In genomic region chr11:66480116-66480938, GRCh38 we compare ENCODE assay signal across 1 cellular context.
TF ChIP-seq lines count a peak whose summit lies in the region.

A gene with protein sequence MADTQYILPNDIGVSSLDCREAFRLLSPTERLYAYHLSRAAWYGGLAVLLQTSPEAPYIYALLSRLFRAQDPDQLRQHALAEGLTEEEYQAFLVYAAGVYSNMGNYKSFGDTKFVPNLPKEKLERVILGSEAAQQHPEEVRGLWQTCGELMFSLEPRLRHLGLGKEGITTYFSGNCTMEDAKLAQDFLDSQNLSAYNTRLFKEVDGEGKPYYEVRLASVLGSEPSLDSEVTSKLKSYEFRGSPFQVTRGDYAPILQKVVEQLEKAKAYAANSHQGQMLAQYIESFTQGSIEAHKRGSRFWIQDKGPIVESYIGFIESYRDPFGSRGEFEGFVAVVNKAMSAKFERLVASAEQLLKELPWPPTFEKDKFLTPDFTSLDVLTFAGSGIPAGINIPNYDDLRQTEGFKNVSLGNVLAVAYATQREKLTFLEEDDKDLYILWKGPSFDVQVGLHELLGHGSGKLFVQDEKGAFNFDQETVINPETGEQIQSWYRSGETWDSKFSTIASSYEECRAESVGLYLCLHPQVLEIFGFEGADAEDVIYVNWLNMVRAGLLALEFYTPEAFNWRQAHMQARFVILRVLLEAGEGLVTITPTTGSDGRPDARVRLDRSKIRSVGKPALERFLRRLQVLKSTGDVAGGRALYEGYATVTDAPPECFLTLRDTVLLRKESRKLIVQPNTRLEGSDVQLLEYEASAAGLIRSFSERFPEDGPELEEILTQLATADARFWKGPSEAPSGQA (plus strand): TSS chr11:66480434. CDS start chr11:66482201, 1,767 bp downstream.

TF ChIP-seq in HEK293, 187 proteins besides CTCF, POLR2A, EP300 and RAD21 (continued from another document and continues in another):
- TF ChIP-seq ZNF76 (tag by site-specific recombination; IDR thresholded peaks at IDR 0.05; ENCODE audit: borderline replicate concordance, low read depth) (peak; percentile 55; the same call in 1 of the 2 replicates), ZNF791 (tag by site-specific recombination; IDR thresholded peaks at IDR 0.05) (no peak), ZNF280D (tag by site-specific recombination; IDR thresholded peaks at IDR 0.05) (no peak), ZNF202 (tag by site-specific recombination; IDR thresholded peaks at IDR 0.05; ENCODE audit: borderline replicate concordance) (no peak), ZNF513 (tag by site-specific recombination; IDR thresholded peaks at IDR 0.05) (no peak), ZNF362 (tag by site-specific recombination; IDR thresholded peaks at IDR 0.05) (no peak), ZNF155 (tag by site-specific recombination; IDR thresholded peaks at IDR 0.05) (no peak), HIC1 (tag by site-specific recombination; IDR thresholded peaks at IDR 0.05) (peak; percentile 88; the same call in 1 of the 2 replicates), ZSCAN18 (tag by site-specific recombination; IDR thresholded peaks at IDR 0.05) (no peak), SETDB1 (IDR thresholded peaks at IDR 0.05; ENCODE audit: insufficient read length, low read length) (no peak), ZNF596 (tag by site-specific recombination; IDR thresholded peaks at IDR 0.05) (no peak), ZBTB21 (tag by site-specific recombination; IDR thresholded peaks at IDR 0.05) (no peak), ZNF670 (tag by site-specific recombination; IDR thresholded peaks at IDR 0.05; ENCODE audit: low read depth) (no peak), ZNF629 (tag by site-specific recombination; IDR thresholded peaks at IDR 0.05) (peak; percentile 51; the same call in 1 of the 2 replicates), HOXD13 (CRISPR knock-in tag; IDR thresholded peaks at IDR 0.05; ENCODE audit: borderline replicate concordance) (no peak), ZNF23 (tag by site-specific recombination; IDR thresholded peaks at IDR 0.05; ENCODE audit: borderline replicate concordance) (no peak), ZNF10 (tag by site-specific recombination; IDR thresholded peaks at IDR 0.05) (no peak), OSR2 (tag by site-specific recombination; IDR thresholded peaks at IDR 0.05) (no peak), ZNF184 (tag by site-specific recombination; IDR thresholded peaks at IDR 0.05) (no peak), KLF16 (tag by site-specific recombination; IDR thresholded peaks at IDR 0.05) (peak; percentile 58), ZNF837 (tag by site-specific recombination; IDR thresholded peaks at IDR 0.05) (no peak), SALL2 (tag by site-specific recombination; IDR thresholded peaks at IDR 0.05; ENCODE audit: borderline replicate concordance) (no peak), RBAK (tag by site-specific recombination; IDR thresholded peaks at IDR 0.05) (no peak), REPIN1 (tag by site-specific recombination; IDR thresholded peaks at IDR 0.05; ENCODE audit: low read depth) (no peak), ZNF214 (tag by site-specific recombination; IDR thresholded peaks at IDR 0.05; ENCODE audit: borderline replicate concordance) (no peak), ZFHX2 (tag by site-specific recombination; conservative IDR thresholded peaks at IDR 0.05) (0 out of 2 replicates have a peak, but pooled peaks have one; percentile 19), ZSCAN16 (tag by site-specific recombination; IDR thresholded peaks at IDR 0.05) (0 out of 2 replicates have a peak, but pooled peaks have one; percentile 48), ZNF114 (tag by site-specific recombination; IDR thresholded peaks at IDR 0.05) (no peak), KLF7 (tag by site-specific recombination; IDR thresholded peaks at IDR 0.05; ENCODE audit: borderline replicate concordance) (peak; percentile 44; the same call in 1 of the 2 replicates), ZNF48 (tag by site-specific recombination; IDR thresholded peaks at IDR 0.05) (no peak), ZNF146 (tag by site-specific recombination; IDR thresholded peaks at IDR 0.05) (no peak), GLIS1 (tag by site-specific recombination; IDR thresholded peaks at IDR 0.05) (peak; percentile 59; the same call in 1 of the 2 replicates), ZNF654 (tag by site-specific recombination; IDR thresholded peaks at IDR 0.05; ENCODE audit: low read depth) (no peak)
- TF ChIP-seq, protein P1, sequence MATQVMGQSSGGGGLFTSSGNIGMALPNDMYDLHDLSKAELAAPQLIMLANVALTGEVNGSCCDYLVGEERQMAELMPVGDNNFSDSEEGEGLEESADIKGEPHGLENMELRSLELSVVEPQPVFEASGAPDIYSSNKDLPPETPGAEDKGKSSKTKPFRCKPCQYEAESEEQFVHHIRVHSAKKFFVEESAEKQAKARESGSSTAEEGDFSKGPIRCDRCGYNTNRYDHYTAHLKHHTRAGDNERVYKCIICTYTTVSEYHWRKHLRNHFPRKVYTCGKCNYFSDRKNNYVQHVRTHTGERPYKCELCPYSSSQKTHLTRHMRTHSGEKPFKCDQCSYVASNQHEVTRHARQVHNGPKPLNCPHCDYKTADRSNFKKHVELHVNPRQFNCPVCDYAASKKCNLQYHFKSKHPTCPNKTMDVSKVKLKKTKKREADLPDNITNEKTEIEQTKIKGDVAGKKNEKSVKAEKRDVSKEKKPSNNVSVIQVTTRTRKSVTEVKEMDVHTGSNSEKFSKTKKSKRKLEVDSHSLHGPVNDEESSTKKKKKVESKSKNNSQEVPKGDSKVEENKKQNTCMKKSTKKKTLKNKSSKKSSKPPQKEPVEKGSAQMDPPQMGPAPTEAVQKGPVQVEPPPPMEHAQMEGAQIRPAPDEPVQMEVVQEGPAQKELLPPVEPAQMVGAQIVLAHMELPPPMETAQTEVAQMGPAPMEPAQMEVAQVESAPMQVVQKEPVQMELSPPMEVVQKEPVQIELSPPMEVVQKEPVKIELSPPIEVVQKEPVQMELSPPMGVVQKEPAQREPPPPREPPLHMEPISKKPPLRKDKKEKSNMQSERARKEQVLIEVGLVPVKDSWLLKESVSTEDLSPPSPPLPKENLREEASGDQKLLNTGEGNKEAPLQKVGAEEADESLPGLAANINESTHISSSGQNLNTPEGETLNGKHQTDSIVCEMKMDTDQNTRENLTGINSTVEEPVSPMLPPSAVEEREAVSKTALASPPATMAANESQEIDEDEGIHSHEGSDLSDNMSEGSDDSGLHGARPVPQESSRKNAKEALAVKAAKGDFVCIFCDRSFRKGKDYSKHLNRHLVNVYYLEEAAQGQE (tag by site-specific recombination; IDR thresholded peaks at IDR 0.05) = no peak
- TF ChIP-seq, protein P2, sequence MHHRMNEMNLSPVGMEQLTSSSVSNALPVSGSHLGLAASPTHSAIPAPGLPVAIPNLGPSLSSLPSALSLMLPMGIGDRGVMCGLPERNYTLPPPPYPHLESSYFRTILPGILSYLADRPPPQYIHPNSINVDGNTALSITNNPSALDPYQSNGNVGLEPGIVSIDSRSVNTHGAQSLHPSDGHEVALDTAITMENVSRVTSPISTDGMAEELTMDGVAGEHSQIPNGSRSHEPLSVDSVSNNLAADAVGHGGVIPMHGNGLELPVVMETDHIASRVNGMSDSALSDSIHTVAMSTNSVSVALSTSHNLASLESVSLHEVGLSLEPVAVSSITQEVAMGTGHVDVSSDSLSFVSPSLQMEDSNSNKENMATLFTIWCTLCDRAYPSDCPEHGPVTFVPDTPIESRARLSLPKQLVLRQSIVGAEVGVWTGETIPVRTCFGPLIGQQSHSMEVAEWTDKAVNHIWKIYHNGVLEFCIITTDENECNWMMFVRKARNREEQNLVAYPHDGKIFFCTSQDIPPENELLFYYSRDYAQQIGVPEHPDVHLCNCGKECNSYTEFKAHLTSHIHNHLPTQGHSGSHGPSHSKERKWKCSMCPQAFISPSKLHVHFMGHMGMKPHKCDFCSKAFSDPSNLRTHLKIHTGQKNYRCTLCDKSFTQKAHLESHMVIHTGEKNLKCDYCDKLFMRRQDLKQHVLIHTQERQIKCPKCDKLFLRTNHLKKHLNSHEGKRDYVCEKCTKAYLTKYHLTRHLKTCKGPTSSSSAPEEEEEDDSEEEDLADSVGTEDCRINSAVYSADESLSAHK (tag by site-specific recombination; IDR thresholded peaks at IDR 0.05) = no peak
- TF ChIP-seq, protein P3, sequence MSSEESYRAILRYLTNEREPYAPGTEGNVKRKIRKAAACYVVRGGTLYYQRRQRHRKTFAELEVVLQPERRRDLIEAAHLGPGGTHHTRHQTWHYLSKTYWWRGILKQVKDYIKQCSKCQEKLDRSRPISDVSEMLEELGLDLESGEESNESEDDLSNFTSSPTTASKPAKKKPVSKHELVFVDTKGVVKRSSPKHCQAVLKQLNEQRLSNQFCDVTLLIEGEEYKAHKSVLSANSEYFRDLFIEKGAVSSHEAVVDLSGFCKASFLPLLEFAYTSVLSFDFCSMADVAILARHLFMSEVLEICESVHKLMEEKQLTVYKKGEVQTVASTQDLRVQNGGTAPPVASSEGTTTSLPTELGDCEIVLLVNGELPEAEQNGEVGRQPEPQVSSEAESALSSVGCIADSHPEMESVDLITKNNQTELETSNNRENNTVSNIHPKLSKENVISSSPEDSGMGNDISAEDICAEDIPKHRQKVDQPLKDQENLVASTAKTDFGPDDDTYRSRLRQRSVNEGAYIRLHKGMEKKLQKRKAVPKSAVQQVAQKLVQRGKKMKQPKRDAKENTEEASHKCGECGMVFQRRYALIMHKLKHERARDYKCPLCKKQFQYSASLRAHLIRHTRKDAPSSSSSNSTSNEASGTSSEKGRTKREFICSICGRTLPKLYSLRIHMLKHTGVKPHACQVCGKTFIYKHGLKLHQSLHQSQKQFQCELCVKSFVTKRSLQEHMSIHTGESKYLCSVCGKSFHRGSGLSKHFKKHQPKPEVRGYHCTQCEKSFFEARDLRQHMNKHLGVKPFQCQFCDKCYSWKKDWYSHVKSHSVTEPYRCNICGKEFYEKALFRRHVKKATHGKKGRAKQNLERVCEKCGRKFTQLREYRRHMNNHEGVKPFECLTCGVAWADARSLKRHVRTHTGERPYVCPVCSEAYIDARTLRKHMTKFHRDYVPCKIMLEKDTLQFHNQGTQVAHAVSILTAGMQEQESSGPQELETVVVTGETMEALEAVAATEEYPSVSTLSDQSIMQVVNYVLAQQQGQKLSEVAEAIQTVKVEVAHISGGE (tag by site-specific recombination; conservative IDR thresholded peaks at IDR 0.05; ENCODE audit: low read depth) = peak; percentile 78
